8 cellular contexts compared by ENCODE assay signal in the genomic region with DNA sequence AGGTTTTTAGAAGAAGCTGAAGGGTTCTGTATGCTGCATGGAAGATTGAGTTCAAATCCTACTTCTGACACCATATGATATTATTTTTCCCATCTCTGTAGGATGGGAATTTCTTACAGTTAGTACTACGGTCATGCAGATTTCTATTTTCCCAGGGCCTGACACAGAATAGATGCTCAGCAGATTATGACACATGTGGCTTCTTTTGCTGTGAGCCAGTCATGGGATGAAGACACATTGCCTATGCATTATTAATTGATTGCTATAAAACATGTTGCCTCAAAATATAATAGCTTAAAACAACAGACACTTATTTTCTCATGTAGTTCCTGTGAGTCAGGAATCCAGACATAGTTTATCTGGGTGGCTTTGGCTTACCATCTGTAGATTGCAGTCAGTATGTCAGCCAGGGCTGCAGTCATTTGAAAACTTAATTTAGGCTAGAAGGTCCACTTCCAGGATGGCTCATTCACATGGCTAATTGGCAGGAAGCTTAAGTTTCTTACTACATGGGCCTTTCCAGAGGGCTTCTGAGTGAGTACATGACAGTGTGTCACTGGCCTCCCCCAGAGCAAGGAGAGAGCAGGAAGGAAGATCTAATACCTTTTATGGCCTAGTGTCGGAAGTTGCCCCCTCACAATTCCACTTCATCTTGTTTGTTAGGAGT. TPM values are rescaled to one million over a fixed set of nuclear protein-coding genes. Genes with fewer than 3 reads are reported as not detected.
DNase-seq lines count a peak whose midpoint lies in the region; ATAC-seq and TF ChIP-seq lines count a peak whose summit lies in the region.
"Had no signal": no experiment of that assay in that cellular context is flagged by ENCODE, and none has a peak within 500 bp of the region (broad histone marks: within the 10 kb centered on the region; RNA-seq: fewer than 3 reads in every experiment).

No MANE protein-coding gene starts in this region.

- no peaks in the 10 kb centered on the region for H3K9me2 ChIP-seq in GM23248 (ENCODE audit: insufficient read depth)

- H2AFZ ChIP-seq in GM23248: no peak overlapping the region

- H3K4me1 ChIP-seq in GM23248 (ENCODE audit: insufficient read depth) (peaks cover 25% of the 10 kb centered on the region), psoas muscle (peaks cover 39% of the 10 kb centered on the region)

- in situ Hi-C loops in GM23248 (cut with MboI): no loop called here

- no peak for TF ChIP-seq CTCF in psoas muscle (IDR thresholded peaks at IDR 0.05)

- H3F3A ChIP-seq in GM23248 (ENCODE audit: insufficient read depth): peaks cover 35% of the 10 kb centered on the region

- no peaks in the 10 kb centered on the region for H3K9me3 ChIP-seq in GM23248 (ENCODE audit: low read depth)
- H3K9me3 ChIP-seq in psoas muscle: no peaks in the 10 kb centered on the region

- H4K20me1 ChIP-seq in GM23248 (ENCODE audit: insufficient read depth): peaks cover 20% of the 10 kb centered on the region; the same call in 1 of the 2 replicates

- peaks cover 94% of the 10 kb centered on the region for H3K79me2 ChIP-seq in GM23248 (ENCODE audit: insufficient read depth)

- 3 to 5% methylated on average over 2 of the region's 2 CpGs for WGBS in GM23248 (ENCODE audit: low coverage in 1 of 2, low lambda C conversion rate in 2 of 2, missing lambda C conversion rate in 2 of 2), 2 experiments
- WGBS in psoas muscle, 3 donors: 79 to 82% (median 80%) methylated on average over 2 of the region's 2 CpGs

- intact Hi-C loops in psoas muscle (cut with DNase I): no loop called here

- H3K27me3 ChIP-seq in GM23248 (replicated peaks; ENCODE audit: insufficient read depth): no peaks in the 10 kb centered on the region
- no peaks in the 10 kb centered on the region for H3K27me3 ChIP-seq in psoas muscle (ENCODE audit: insufficient read depth in 3 of 3, low read length in 2 of 3)

- H3K36me3 ChIP-seq in GM23248 (ENCODE audit: low read depth) (peaks cover 5% of the 10 kb centered on the region; the same call in 1 of the 2 replicates), psoas muscle (ENCODE audit: insufficient read depth in 1 of 2, low read depth in 1 of 2) (peaks cover 0 to 18% of the 10 kb centered on the region in 2 donors)

- H3K4me3 ChIP-seq in GM23248 (no peak overlapping the region), psoas muscle (no peak overlapping the region)

- ATAC-seq in psoas muscle (peak in 3 of 4 donors; percentile 71 to 78 (median 71)), HG03354 (IDR thresholded peaks at IDR 0.05; ENCODE audit: poor library complexity, severe bottlenecking, unreplicated experiment) (no peak)

- peak overlapping the region; percentile 7 for H3K4me2 ChIP-seq in GM23248 (ENCODE audit: unreplicated experiment)

- peak overlapping the region; percentile 68 for H3K27ac ChIP-seq in GM23248
- peak overlapping the region; percentile 30 for H3K27ac ChIP-seq in epithelial cell of prostate
- H3K27ac ChIP-seq in psoas muscle: no peak overlapping the region

- peak; percentile 93 for DNase-seq in GM23248
- no peak for DNase-seq in epithelial cell of prostate (ENCODE audit: low read depth, low spot score)
- no peak for DNase-seq in psoas muscle
- DNase-seq in ecto neural progenitor cell (ENCODE audit: low spot score): no peak
- no peak for DNase-seq in NCI-H1048 (lab: John Stamatoyannopoulos, UW)
- DNase-seq: SHP77 treated with DMSO at 0.1 percent for 48 hours had no signal

- H3K9ac ChIP-seq in GM23248: peak overlapping the region; percentile 48

TF ChIP-seq in PFSK-1, 5 proteins besides CTCF, POLR2A, EP300 and RAD21:
- TF ChIP-seq, protein P1, sequence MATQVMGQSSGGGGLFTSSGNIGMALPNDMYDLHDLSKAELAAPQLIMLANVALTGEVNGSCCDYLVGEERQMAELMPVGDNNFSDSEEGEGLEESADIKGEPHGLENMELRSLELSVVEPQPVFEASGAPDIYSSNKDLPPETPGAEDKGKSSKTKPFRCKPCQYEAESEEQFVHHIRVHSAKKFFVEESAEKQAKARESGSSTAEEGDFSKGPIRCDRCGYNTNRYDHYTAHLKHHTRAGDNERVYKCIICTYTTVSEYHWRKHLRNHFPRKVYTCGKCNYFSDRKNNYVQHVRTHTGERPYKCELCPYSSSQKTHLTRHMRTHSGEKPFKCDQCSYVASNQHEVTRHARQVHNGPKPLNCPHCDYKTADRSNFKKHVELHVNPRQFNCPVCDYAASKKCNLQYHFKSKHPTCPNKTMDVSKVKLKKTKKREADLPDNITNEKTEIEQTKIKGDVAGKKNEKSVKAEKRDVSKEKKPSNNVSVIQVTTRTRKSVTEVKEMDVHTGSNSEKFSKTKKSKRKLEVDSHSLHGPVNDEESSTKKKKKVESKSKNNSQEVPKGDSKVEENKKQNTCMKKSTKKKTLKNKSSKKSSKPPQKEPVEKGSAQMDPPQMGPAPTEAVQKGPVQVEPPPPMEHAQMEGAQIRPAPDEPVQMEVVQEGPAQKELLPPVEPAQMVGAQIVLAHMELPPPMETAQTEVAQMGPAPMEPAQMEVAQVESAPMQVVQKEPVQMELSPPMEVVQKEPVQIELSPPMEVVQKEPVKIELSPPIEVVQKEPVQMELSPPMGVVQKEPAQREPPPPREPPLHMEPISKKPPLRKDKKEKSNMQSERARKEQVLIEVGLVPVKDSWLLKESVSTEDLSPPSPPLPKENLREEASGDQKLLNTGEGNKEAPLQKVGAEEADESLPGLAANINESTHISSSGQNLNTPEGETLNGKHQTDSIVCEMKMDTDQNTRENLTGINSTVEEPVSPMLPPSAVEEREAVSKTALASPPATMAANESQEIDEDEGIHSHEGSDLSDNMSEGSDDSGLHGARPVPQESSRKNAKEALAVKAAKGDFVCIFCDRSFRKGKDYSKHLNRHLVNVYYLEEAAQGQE (IDR thresholded peaks at IDR 0.05; ENCODE audit: insufficient read depth in 1 of 2, low read depth in 2 of 2, low read length in 2 of 2): peak in 1 of 2 experiments; percentile 69; a peak in 1 of 4 replicates
- TF ChIP-seq POLR2AphosphoS5 (IDR thresholded peaks at IDR 0.05; ENCODE audit: low read depth, low read length): 0 out of 2 replicates have a peak, but pooled peaks have one; percentile 34
- peak; percentile 49; the same call in 1 of the 2 replicates for TF ChIP-seq TAF1 (IDR thresholded peaks at IDR 0.05; ENCODE audit: borderline replicate concordance, insufficient read depth, low read length)
- peak; percentile 59 for TF ChIP-seq FOXP2 (optimal IDR thresholded peaks at IDR 0.05; ENCODE audit: borderline replicate concordance, extremely low read depth, extremely low read length, insufficient read depth)
- peak; percentile 90; the same call in 1 of the 2 replicates for TF ChIP-seq SIN3A (IDR thresholded peaks at IDR 0.05; ENCODE audit: borderline replicate concordance, insufficient read depth, low read length)

RNA-seq across cellular contexts. Expression of a gene that starts 29.5 kb away (rescaled TPM):
- total RNA-seq in GM23248 (2014; rRNA removed; shearing (Covaris generic)): 7.2 and 9.0 TPM in 2 replicates
- polyA plus RNA-seq in GM23248 (2016; fragmentation: Nextera tagmentation; extraction: Ambion mirVana) (17.9 and 18.2 TPM in 2 replicates), psoas muscle (10 to 100 TPM; 10.6 to 24.6 (median 19.9) TPM)
- polyA plus RNA-seq in PFSK-1 (2012; ENCODE audit: insufficient read length, low read depth): 51.0 TPM
- 10 to 100 TPM; 19.9 to 30.7 (median 22.9) TPM for total RNA-seq in psoas muscle
